In genomic region chr3:134056464-134056891, GRCh38 we compare ENCODE assay signal across 21 cellular contexts. TPM values are rescaled to one million over a fixed set of nuclear protein-coding genes. Genes with fewer than 3 reads are reported as not detected.
DNase-seq lines count a peak whose midpoint lies in the region; ATAC-seq and TF ChIP-seq lines count a peak whose summit lies in the region.
"Had no signal": no experiment of that assay in that cellular context is flagged by ENCODE, and none has a peak within 500 bp of the region (broad histone marks: within the 10 kb centered on the region; RNA-seq: fewer than 3 reads in every experiment).

No MANE protein-coding gene starts in this region.

- TF ChIP-seq CTCF in heart right ventricle (IDR thresholded peaks at IDR 0.05) (no peak), neural crest cell (conservative IDR thresholded peaks at IDR 0.05) (no peak), lower lobe of right lung (IDR thresholded peaks at IDR 0.05) (no peak)

- 96 to 98% methylated on average over 7 of the region's 7 CpGs for WGBS in heart right ventricle, 2 donors

- ATAC-seq in heart right ventricle: no peak
- ATAC-seq in HG02623 (IDR thresholded peaks at IDR 0.05; ENCODE audit: unreplicated experiment): no peak
- ATAC-seq in lower lobe of right lung: no peak
- no peak for ATAC-seq in GM21390 (IDR thresholded peaks at IDR 0.05; ENCODE audit: unreplicated experiment)
- ATAC-seq: PC-3, T-helper 17 cell had no signal

- H3K27ac Mint-ChIP-seq in neural crest cell (ENCODE audit: unreplicated experiment): peak overlapping the region; percentile 20
- H3K27ac Mint-ChIP-seq: HFFc6; memory B cell; stimulated activated naive CD8-positive, alpha-beta T cell treated with anti-CD3 and anti-CD28 coated beads, Interleukin-15, Interleukin-2, amounts not matched to agents 100 ng/mL and 50 ng/mL, for 24 hours; T-helper 17 cell had no signal

- no peaks in the 10 kb centered on the region for H3K9me3 ChIP-seq in heart right ventricle
- no peaks in the 10 kb centered on the region for H3K9me3 ChIP-seq in lower lobe of right lung
- H3K9me3 ChIP-seq: BE2C had no signal

- peaks cover 52% of the 10 kb centered on the region for H3K4me1 Mint-ChIP-seq in neural crest cell

- no peak overlapping the region for H3K27ac ChIP-seq in heart right ventricle
- no peak overlapping the region for H3K27ac ChIP-seq in lower lobe of right lung
- H3K27ac ChIP-seq: skin epidermis had no signal

- H3K36me3 Mint-ChIP-seq in neural crest cell (ENCODE audit: low read depth): no peaks in the 10 kb centered on the region
- H3K36me3 Mint-ChIP-seq: memory B cell had no signal

- H3K4me3 ChIP-seq in heart right ventricle (no peak overlapping the region), lower lobe of right lung (no peak overlapping the region)
- H3K4me3 ChIP-seq: skin epidermis had no signal

- H3K4me3 Mint-ChIP-seq in neural crest cell: no peak overlapping the region
- H3K4me3 Mint-ChIP-seq: HFFc6; memory B cell; stimulated activated naive CD8-positive, alpha-beta T cell treated with anti-CD3 and anti-CD28 coated beads, Interleukin-15, Interleukin-2, amounts not matched to agents 100 ng/mL and 50 ng/mL, for 24 hours; T-helper 17 cell had no signal

- H3K36me3 ChIP-seq in heart right ventricle: no peaks in the 10 kb centered on the region
- H3K36me3 ChIP-seq in lower lobe of right lung: no peaks in the 10 kb centered on the region
- H3K36me3 ChIP-seq: BE2C had no signal

- no peaks in the 10 kb centered on the region for H3K27me3 Mint-ChIP-seq in neural crest cell (ENCODE audit: low read depth)
- H3K27me3 Mint-ChIP-seq: stimulated activated naive CD8-positive, alpha-beta T cell treated with anti-CD3 and anti-CD28 coated beads, Interleukin-15, Interleukin-2, amounts not matched to agents 100 ng/mL and 50 ng/mL, for 24 hours had no signal

- no peaks in the 10 kb centered on the region for H3K9me3 Mint-ChIP-seq in neural crest cell
- H3K9me3 Mint-ChIP-seq: HFFc6; memory B cell; stimulated activated naive CD8-positive, alpha-beta T cell treated with anti-CD3 and anti-CD28 coated beads, Interleukin-15, Interleukin-2, amounts not matched to agents 100 ng/mL and 50 ng/mL, for 24 hours had no signal

- DNase-seq in cardiac septum (ENCODE audit: low spot score) (peak; percentile 66), heart right ventricle (no peak), ecto neural progenitor cell (ENCODE audit: low spot score) (peak; percentile 42), neural crest cell (ENCODE audit: low read depth, low spot score) (no peak), lower lobe of right lung (no peak), SKM-1 (lab: John Stamatoyannopoulos, UW; ENCODE audit: unreplicated experiment) (no peak)
- DNase-seq: activated gamma-delta T cell treated with Interleukin-2 at 50 U/mL for 16 hours; BE2C; central memory CD4-positive, alpha-beta T cell; HFFc6; NCI-H1694; NCI-H82; PC-3; stimulated activated CD4-positive, alpha-beta T cell treated with anti-CD3 and anti-CD28 coated beads, Interleukin-4, amount 100 ng/mL, for 1 hour; T-helper 17 cell had no signal

- intact Hi-C loops in cardiac septum (cut with DNase I) (no loop called here), heart right ventricle (cut with DNase I) (no loop called here), lower lobe of right lung (cut with DNase I) (no loop called here)

- H3K27me3 ChIP-seq in heart right ventricle (no peaks in the 10 kb centered on the region), lower lobe of right lung (ENCODE audit: low read depth) (no peaks in the 10 kb centered on the region)
- H3K27me3 ChIP-seq: BE2C had no signal

- H3K4me1 ChIP-seq in heart right ventricle: peaks cover 4 to 25% (median 11%) of the 10 kb centered on the region in 9 donors
- H3K4me1 ChIP-seq in lower lobe of right lung: peaks cover 36% of the 10 kb centered on the region
- H3K4me1 ChIP-seq: BE2C had no signal

RNA-seq across cellular contexts. Expression of gene SLCO2A1, which starts 26.8 kb away (rescaled TPM):
- 59.2 TPM for total RNA-seq in cardiac septum
- total RNA-seq in heart right ventricle: 10 to 100 TPM in 4 of 10 donors, 1 to 10 TPM in 6; 3.6 to 30.4 (median 8.4) TPM
- polyA plus RNA-seq in heart right ventricle: 10 to 100 TPM; 13.4 to 14.2 TPM
- 0.07 and 0.33 TPM in 2 replicates for total RNA-seq in neural crest cell
- 204 TPM for total RNA-seq in lower lobe of right lung
- total RNA-seq: PC-3 had no signal
- polyA plus RNA-seq: neural cell had no signal

Comparison
In these comparisons a context has a peak if more than half of its experiments do, and no peak if none do; other contexts are left out.
1. DNase-seq: peak in cardiac septum (single experiment) and ecto neural progenitor cell (single experiment); none in heart right ventricle (0 of 2), neural crest cell (single experiment), lower lobe of right lung (single experiment) and SKM-1 (single experiment).